ENCODE assay signal across 11 cellular contexts in the genomic region with DNA sequence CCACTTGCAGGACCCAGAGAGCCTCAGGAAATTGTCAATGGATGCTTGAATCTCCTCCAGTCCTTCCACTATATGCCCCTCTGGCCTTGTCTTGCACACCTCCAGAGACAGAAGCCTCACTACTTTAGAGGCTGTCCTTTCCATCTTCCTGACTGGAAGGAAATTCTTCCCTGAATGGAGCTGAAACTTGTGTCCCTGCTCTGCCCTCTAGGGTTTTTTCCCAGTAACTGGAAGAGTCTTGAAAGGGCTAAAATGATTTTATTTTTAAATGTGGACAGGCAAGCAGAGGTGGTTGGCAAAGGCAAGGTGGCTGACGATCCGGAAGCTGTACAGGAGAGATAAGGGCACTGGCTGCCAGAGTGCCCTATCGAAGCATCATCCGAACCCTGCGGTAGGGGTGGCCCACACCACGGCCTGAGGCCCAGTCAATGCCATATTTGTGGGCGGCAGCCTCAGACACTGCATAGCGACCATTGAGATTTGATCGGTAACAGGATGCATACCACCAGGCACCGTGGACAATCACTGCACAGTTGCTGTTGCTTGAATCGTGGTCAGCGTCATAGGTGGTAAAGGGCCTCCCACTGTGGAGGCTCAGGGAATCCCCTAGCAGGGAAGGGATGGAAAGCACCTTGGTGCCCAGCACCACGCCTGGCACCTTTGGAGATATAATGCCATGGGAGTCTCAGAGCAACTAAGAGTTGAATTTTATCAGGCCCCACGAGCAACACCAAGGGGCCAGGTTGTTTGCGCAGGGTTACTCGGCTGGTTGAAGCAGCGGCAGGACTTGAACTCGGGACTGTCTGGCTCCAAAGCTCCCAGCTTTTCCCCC. TPM values are rescaled to one million over a fixed set of nuclear protein-coding genes. Genes with fewer than 3 reads are reported as not detected.
DNase-seq lines count a peak whose midpoint lies in the region; ATAC-seq and TF ChIP-seq lines count a peak whose summit lies in the region.
"Had no signal": no experiment of that assay in that cellular context is flagged by ENCODE, and none has a peak within 500 bp of the region (broad histone marks: within the 10 kb centered on the region; RNA-seq: fewer than 3 reads in every experiment).

No MANE protein-coding gene starts in this region.

- CTCF ChIA-PET in activated CD4-positive, alpha-beta T cell treated with anti-CD3 and anti-CD28 coated beads for 36 hours (lab: Charles Lee) = interaction anchor here (0.6 to 1.6 kb wide), 5 partner anchors 10 to 300 kb away, joined by 3 read pairs; no protein-coding TSS in a partner anchor

- H3K4me3 Mint-ChIP-seq in activated CD4-positive, alpha-beta T cell treated with anti-CD3 and anti-CD28 coated beads, Interleukin-2, amount 10 ng/mL, durations not matched to agents 24 days and 14 days = no peak overlapping the region
- H3K4me3 Mint-ChIP-seq in activated CD4-positive, alpha-beta T cell treated with anti-CD3 and anti-CD28 coated beads for 36 hours = no peak overlapping the region
- peak overlapping the region in 1 of 2 donors; percentile 17 for H3K4me3 Mint-ChIP-seq in stimulated activated naive B cell treated with anti-CD40 and anti-IgM and Interleukin-4, amounts not matched to agents 10 μg/mL and 1 μg/mL and 100 μg/mL, for 72 hours

- no peaks in the 10 kb centered on the region for H3K27me3 Mint-ChIP-seq in activated CD4-positive, alpha-beta T cell treated with anti-CD3 and anti-CD28 coated beads, Interleukin-2, amount 10 ng/mL, durations not matched to agents 24 days and 14 days
- H3K27me3 Mint-ChIP-seq in activated CD4-positive, alpha-beta T cell treated with anti-CD3 and anti-CD28 coated beads for 36 hours = no peaks in the 10 kb centered on the region
- H3K27me3 Mint-ChIP-seq in stimulated activated naive B cell treated with anti-CD40 and anti-IgM and Interleukin-4, amounts not matched to agents 10 μg/mL and 1 μg/mL and 100 μg/mL, for 72 hours = no peaks in the 10 kb centered on the region

- peak; percentile 37 for TF ChIP-seq CTCF in fibroblast of mammary gland (conservative IDR thresholded peaks at IDR 0.05; ENCODE audit: control insufficient read depth, insufficient read depth, low read depth, low read length)

- DNase-seq in activated CD4-positive, alpha-beta T cell treated with anti-CD3 and anti-CD28 coated beads, Interleukin-2, amount 10 ng/mL, durations not matched to agents 24 days and 14 days = no peak
- DNase-seq in activated CD4-positive, alpha-beta T cell treated with anti-CD3 and anti-CD28 coated beads for 36 hours = no peak
- peak; percentile 45 for DNase-seq in SK-MEL-5 (ENCODE audit: low read depth, low spot score)
- DNase-seq in fibroblast of mammary gland (ENCODE audit: low read depth) = peak; percentile 44
- no peak for DNase-seq in stimulated activated naive B cell treated with anti-CD40 and anti-IgM and Interleukin-4, amounts not matched to agents 10 μg/mL and 1 μg/mL and 100 μg/mL, for 72 hours
- no peak for DNase-seq in NCI-H146 treated with DMSO at 0.1 percent for 48 hours (lab: John Stamatoyannopoulos, UW; ENCODE audit: unreplicated experiment)
- no peak for DNase-seq in GM19238 (ENCODE audit: insufficient read length, low spot score)
- no peak for DNase-seq in COLO829 (ENCODE audit: low spot score)
- DNase-seq: NCI-H2029 treated with DMSO at 0.1 percent for 48 hours; stimulated activated CD4-positive, alpha-beta T cell treated with anti-CD3 and anti-CD28 coated beads, Interleukin-15, amount 100 ng/mL, for 24 hours; T-helper 2 cell had no signal

- H3K27ac Mint-ChIP-seq in activated CD4-positive, alpha-beta T cell treated with anti-CD3 and anti-CD28 coated beads, Interleukin-2, amount 10 ng/mL, durations not matched to agents 24 days and 14 days = peak overlapping the region; percentile 29
- H3K27ac Mint-ChIP-seq in activated CD4-positive, alpha-beta T cell treated with anti-CD3 and anti-CD28 coated beads for 36 hours = no peak overlapping the region
- H3K27ac Mint-ChIP-seq in stimulated activated naive B cell treated with anti-CD40 and anti-IgM and Interleukin-4, amounts not matched to agents 10 μg/mL and 1 μg/mL and 100 μg/mL, for 72 hours = peak overlapping the region; percentile 89

- H3K4me3 ChIP-seq in fibroblast of mammary gland (ENCODE audit: control insufficient read depth, low read depth, low read length) = no peak overlapping the region

- no peak for ATAC-seq in activated CD4-positive, alpha-beta T cell treated with anti-CD3 and anti-CD28 coated beads for 36 hours
- ATAC-seq in stimulated activated naive B cell treated with anti-CD40 and anti-IgM and Interleukin-4, amounts not matched to agents 10 μg/mL and 1 μg/mL and 100 μg/mL, for 72 hours (replicated peaks) = peak; percentile 23 to 34

- no peaks in the 10 kb centered on the region for H3K36me3 Mint-ChIP-seq in activated CD4-positive, alpha-beta T cell treated with anti-CD3 and anti-CD28 coated beads, Interleukin-2, amount 10 ng/mL, durations not matched to agents 24 days and 14 days (ENCODE audit: low read depth)
- H3K36me3 Mint-ChIP-seq in activated CD4-positive, alpha-beta T cell treated with anti-CD3 and anti-CD28 coated beads for 36 hours (ENCODE audit: low read depth) = no peaks in the 10 kb centered on the region
- no peaks in the 10 kb centered on the region for H3K36me3 Mint-ChIP-seq in stimulated activated naive B cell treated with anti-CD40 and anti-IgM and Interleukin-4, amounts not matched to agents 10 μg/mL and 1 μg/mL and 100 μg/mL, for 72 hours

- no peaks in the 10 kb centered on the region for H3K9me3 Mint-ChIP-seq in activated CD4-positive, alpha-beta T cell treated with anti-CD3 and anti-CD28 coated beads, Interleukin-2, amount 10 ng/mL, durations not matched to agents 24 days and 14 days
- H3K9me3 Mint-ChIP-seq in activated CD4-positive, alpha-beta T cell treated with anti-CD3 and anti-CD28 coated beads for 36 hours (ENCODE audit: low read depth) = no peaks in the 10 kb centered on the region
- H3K9me3 Mint-ChIP-seq in stimulated activated naive B cell treated with anti-CD40 and anti-IgM and Interleukin-4, amounts not matched to agents 10 μg/mL and 1 μg/mL and 100 μg/mL, for 72 hours = no peaks in the 10 kb centered on the region

- peaks cover 36% of the 10 kb centered on the region for H3K4me1 Mint-ChIP-seq in activated CD4-positive, alpha-beta T cell treated with anti-CD3 and anti-CD28 coated beads, Interleukin-2, amount 10 ng/mL, durations not matched to agents 24 days and 14 days
- H3K4me1 Mint-ChIP-seq in activated CD4-positive, alpha-beta T cell treated with anti-CD3 and anti-CD28 coated beads for 36 hours = peaks cover 30% of the 10 kb centered on the region
- peaks cover 45 to 69% of the 10 kb centered on the region in 2 donors for H3K4me1 Mint-ChIP-seq in stimulated activated naive B cell treated with anti-CD40 and anti-IgM and Interleukin-4, amounts not matched to agents 10 μg/mL and 1 μg/mL and 100 μg/mL, for 72 hours

- POLR2A ChIA-PET in activated CD4-positive, alpha-beta T cell treated with anti-CD3 and anti-CD28 coated beads for 36 hours (lab: Charles Lee) = no interaction called here

- in situ Hi-C loops in SK-MEL-5 (cut with HindIII; ENCODE audit: low pct_unique_long_range_greater_than_20kb, low sequenced_read_pairs) = no loop called here

- intact Hi-C loops in activated CD4-positive, alpha-beta T cell treated with anti-CD3 and anti-CD28 coated beads, Interleukin-2, amount 10 ng/mL, durations not matched to agents 24 days and 14 days (cut with micrococcal nuclease) = loop anchor here (5.0 kb wide), 1 partner anchor 358 kb away; the partner anchor contains the start of gene FAM76A
- intact Hi-C loops in activated CD4-positive, alpha-beta T cell treated with anti-CD3 and anti-CD28 coated beads for 36 hours (cut with DNase I, micrococcal nuclease) = no loop called here

RNA-seq across cellular contexts. Expression of gene MAP3K6, which starts 2.3 kb away (rescaled TPM):
- total RNA-seq in activated CD4-positive, alpha-beta T cell treated with anti-CD3 and anti-CD28 coated beads, Interleukin-2, amount 10 ng/mL, durations not matched to agents 24 days and 14 days = 13.2 and 14.7 TPM in 2 replicates
- 1 to 10 TPM; 6.5 to 8.8 TPM for total RNA-seq in activated CD4-positive, alpha-beta T cell treated with anti-CD3 and anti-CD28 coated beads for 36 hours
- total RNA-seq in SK-MEL-5 (2014; rRNA removed; shearing (Covaris generic)) = 5.5 and 6.4 TPM in 2 replicates
- 10.8 and 13.9 TPM in 2 replicates for polyA plus RNA-seq in SK-MEL-5 (2015; cell fraction: cytosol; rRNA removed)
- polyA plus RNA-seq in SK-MEL-5 (2015; cell fraction: nucleus; rRNA removed) = 128 and 135 TPM in 2 replicates

RNA-seq across cellular contexts. Expression of gene FCN3, which starts 5.5 kb away (rescaled TPM):
- total RNA-seq in activated CD4-positive, alpha-beta T cell treated with anti-CD3 and anti-CD28 coated beads, Interleukin-2, amount 10 ng/mL, durations not matched to agents 24 days and 14 days = not detected in 2 replicates
- not detected for total RNA-seq in activated CD4-positive, alpha-beta T cell treated with anti-CD3 and anti-CD28 coated beads for 36 hours
- not detected in 2 replicates for total RNA-seq in SK-MEL-5 (2014; rRNA removed; shearing (Covaris generic))
- polyA plus RNA-seq in SK-MEL-5 (2015; cell fraction: cytosol; rRNA removed) = not detected in 2 replicates
- polyA plus RNA-seq in SK-MEL-5 (2015; cell fraction: nucleus; rRNA removed) = not detected in 2 replicates

RNA-seq across cellular contexts. Expression of gene CD164L2, which starts 14.0 kb away (rescaled TPM):
- total RNA-seq in activated CD4-positive, alpha-beta T cell treated with anti-CD3 and anti-CD28 coated beads, Interleukin-2, amount 10 ng/mL, durations not matched to agents 24 days and 14 days = not detected in 2 replicates
- total RNA-seq in activated CD4-positive, alpha-beta T cell treated with anti-CD3 and anti-CD28 coated beads for 36 hours = not detected
- total RNA-seq in SK-MEL-5 (2014; rRNA removed; shearing (Covaris generic)) = not detected in 2 replicates
- polyA plus RNA-seq in SK-MEL-5 (2015; cell fraction: cytosol; rRNA removed) = not detected in 2 replicates
- polyA plus RNA-seq in SK-MEL-5 (2015; cell fraction: nucleus; rRNA removed) = not detected in 2 replicates

RNA-seq across cellular contexts. Expression of gene GPR3, which starts 23.3 kb away (rescaled TPM):
- total RNA-seq in activated CD4-positive, alpha-beta T cell treated with anti-CD3 and anti-CD28 coated beads, Interleukin-2, amount 10 ng/mL, durations not matched to agents 24 days and 14 days = 3.3 TPM in 2 replicates
- 1 to 10 TPM; 1.1 to 1.3 TPM for total RNA-seq in activated CD4-positive, alpha-beta T cell treated with anti-CD3 and anti-CD28 coated beads for 36 hours
- total RNA-seq in SK-MEL-5 (2014; rRNA removed; shearing (Covaris generic)) = 1.7 and 2.1 TPM in 2 replicates
- 9.1 and 12.1 TPM in 2 replicates for polyA plus RNA-seq in SK-MEL-5 (2015; cell fraction: cytosol; rRNA removed)
- 6.9 and 14.4 TPM in 2 replicates for polyA plus RNA-seq in SK-MEL-5 (2015; cell fraction: nucleus; rRNA removed)

RNA-seq across cellular contexts. Expression of gene SYTL1, which starts 27.3 kb away (rescaled TPM):
- 29.7 and 29.8 TPM in 2 replicates for total RNA-seq in activated CD4-positive, alpha-beta T cell treated with anti-CD3 and anti-CD28 coated beads, Interleukin-2, amount 10 ng/mL, durations not matched to agents 24 days and 14 days
- 10 to 100 TPM; 21.4 to 26.1 TPM for total RNA-seq in activated CD4-positive, alpha-beta T cell treated with anti-CD3 and anti-CD28 coated beads for 36 hours
- total RNA-seq in SK-MEL-5 (2014; rRNA removed; shearing (Covaris generic)) = not detected in 2 replicates
- not detected in 2 replicates for polyA plus RNA-seq in SK-MEL-5 (2015; cell fraction: cytosol; rRNA removed)
- polyA plus RNA-seq in SK-MEL-5 (2015; cell fraction: nucleus; rRNA removed) = 0.59 TPM in 1 of 2 replicates, not detected in the other

Comparison
In these comparisons a context has a peak if more than half of its experiments do, and no peak if none do; other contexts are left out.
1. DNase-seq: peak in SK-MEL-5 (single experiment) and fibroblast of mammary gland (single experiment); none in activated CD4-positive, alpha-beta T cell treated with anti-CD3 and anti-CD28 coated beads, Interleukin-2, amount 10 ng/mL, durations not matched to agents 24 days and 14 days (single experiment), activated CD4-positive, alpha-beta T cell treated with anti-CD3 and anti-CD28 coated beads for 36 hours (single experiment), stimulated activated naive B cell treated with anti-CD40 and anti-IgM and Interleukin-4, amounts not matched to agents 10 μg/mL and 1 μg/mL and 100 μg/mL, for 72 hours (single experiment), NCI-H146 treated with DMSO at 0.1 percent for 48 hours (single experiment), GM19238 (single experiment) and COLO829 (single experiment).